Comparison of ENCODE assay signal across 26 cellular contexts in the genomic region with DNA sequence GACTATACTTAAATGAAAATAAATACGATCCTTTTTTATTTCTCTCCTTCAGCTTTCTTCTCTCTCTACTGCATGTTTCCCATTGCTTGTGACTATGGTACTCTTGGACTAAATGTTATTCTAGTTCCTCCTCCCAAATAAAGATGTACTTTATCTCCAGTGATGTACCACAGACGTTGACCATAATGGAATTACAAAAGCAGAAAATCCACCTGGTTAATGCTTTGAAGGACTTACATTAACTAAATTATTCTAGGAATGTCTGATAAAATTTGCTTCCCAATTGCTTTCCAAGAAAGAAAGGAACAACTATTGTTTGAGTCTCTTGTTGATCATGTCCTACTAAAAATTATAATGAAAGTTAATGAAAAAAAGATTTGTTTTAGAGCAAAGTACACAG.
"Had no signal": no experiment of that assay in that cellular context is flagged by ENCODE, and none has a peak within 500 bp of the region (broad histone marks: within the 10 kb centered on the region; RNA-seq: fewer than 3 reads in every experiment).

No MANE protein-coding gene starts in this region.

- H3K27me3 ChIP-seq: colonic mucosa, gastrocnemius medialis, right atrium auricular region, tibial nerve, upper lobe of left lung had no signal

- H3K27ac ChIP-seq: colonic mucosa, epithelial cell of prostate, gastrocnemius medialis, neutrophil, prostate gland had no signal

- H3K4me3 Mint-ChIP-seq: dendritic cell treated with granulocyte-macrophage colony-stimulating factor and Interleukin-4, amounts not matched to agents 40 ng/mL and 50 ng/mL, for 4 days; endodermal cell; mesothelial cell of epicardium; naive B cell; natural killer cell treated with Interleukin-12 subunit alpha and Interleukin-12 subunit beta and Interleukin-15 and Interleukin-18, amount 100 ng/mL, for 72 hours; neural crest cell; stimulated activated memory B cell treated with anti-CD40 and anti-IgM and Interleukin-4, amounts not matched to agents 10 μg/mL and 1 μg/mL and 100 μg/mL, for 72 hours had no signal

- H3K4me1 Mint-ChIP-seq: neural crest cell had no signal

- H3K36me3 Mint-ChIP-seq: mesothelial cell of epicardium; naive B cell; natural killer cell treated with Interleukin-12 subunit alpha and Interleukin-12 subunit beta and Interleukin-15 and Interleukin-18, amount 100 ng/mL, for 72 hours; stimulated activated memory B cell treated with anti-CD40 and anti-IgM and Interleukin-4, amounts not matched to agents 10 μg/mL and 1 μg/mL and 100 μg/mL, for 72 hours had no signal

- DNase-seq: colonic mucosa; effector CD8-positive, alpha-beta T cell; endodermal cell; foreskin fibroblast; gastrocnemius medialis; head of caudate nucleus; mesenchymal stem cell; mucosa of descending colon; naive B cell; stimulated activated CD4-positive, alpha-beta T cell treated with anti-CD3 and anti-CD28 coated beads, Interleukin-4, amount 100 ng/mL, for 4 hours; stimulated activated naive CD8-positive, alpha-beta T cell treated with anti-CD3 and anti-CD28 coated beads, Interleukin-15, Interleukin-2, amounts not matched to agents 100 U/mL and 50 U/mL, for 24 hours; upper lobe of left lung had no signal

- H3K9me3 ChIP-seq: colonic mucosa, gastrocnemius medialis, mucosa of descending colon, neutrophil, prostate gland, right atrium auricular region, thoracic aorta, tibial nerve, upper lobe of left lung had no signal

- H3K36me3 ChIP-seq: colonic mucosa, gastrocnemius medialis, neutrophil, prostate gland, right atrium auricular region, thoracic aorta, tibial nerve, upper lobe of left lung had no signal

- H3K9me3 Mint-ChIP-seq: dendritic cell treated with granulocyte-macrophage colony-stimulating factor and Interleukin-4, amounts not matched to agents 40 ng/mL and 50 ng/mL, for 4 days; endodermal cell; mesothelial cell of epicardium; naive B cell; natural killer cell treated with Interleukin-12 subunit alpha and Interleukin-12 subunit beta and Interleukin-15 and Interleukin-18, amount 100 ng/mL, for 72 hours; neural crest cell; stimulated activated memory B cell treated with anti-CD40 and anti-IgM and Interleukin-4, amounts not matched to agents 10 μg/mL and 1 μg/mL and 100 μg/mL, for 72 hours had no signal

- H3K27ac Mint-ChIP-seq: dendritic cell treated with granulocyte-macrophage colony-stimulating factor and Interleukin-4, amounts not matched to agents 40 ng/mL and 50 ng/mL, for 4 days; endodermal cell; mesothelial cell of epicardium; naive B cell; natural killer cell treated with Interleukin-12 subunit alpha and Interleukin-12 subunit beta and Interleukin-15 and Interleukin-18, amount 100 ng/mL, for 72 hours; stimulated activated memory B cell treated with anti-CD40 and anti-IgM and Interleukin-4, amounts not matched to agents 10 μg/mL and 1 μg/mL and 100 μg/mL, for 72 hours had no signal

- H3K4me1 ChIP-seq: colonic mucosa, gastrocnemius medialis, prostate gland had no signal

- ATAC-seq: esophagus mucosa; gastrocnemius medialis; left lobe of liver; mucosa of descending colon; natural killer cell treated with Interleukin-12 subunit alpha and Interleukin-12 subunit beta and Interleukin-15 and Interleukin-18, amount 100 ng/mL, for 72 hours; sciatic nerve; stimulated activated memory B cell treated with anti-CD40 and anti-IgM and Interleukin-4, amounts not matched to agents 10 μg/mL and 1 μg/mL and 100 μg/mL, for 72 hours; stimulated activated naive CD8-positive, alpha-beta T cell treated with anti-CD3 and anti-CD28 coated beads, Interleukin-15, Interleukin-2, amounts not matched to agents 100 U/mL and 50 U/mL, for 24 hours had no signal

- H3K4me3 ChIP-seq: colonic mucosa, gastrocnemius medialis, mucosa of descending colon, prostate gland, right atrium auricular region, tibial nerve, upper lobe of left lung had no signal
